In the genomic region with DNA sequence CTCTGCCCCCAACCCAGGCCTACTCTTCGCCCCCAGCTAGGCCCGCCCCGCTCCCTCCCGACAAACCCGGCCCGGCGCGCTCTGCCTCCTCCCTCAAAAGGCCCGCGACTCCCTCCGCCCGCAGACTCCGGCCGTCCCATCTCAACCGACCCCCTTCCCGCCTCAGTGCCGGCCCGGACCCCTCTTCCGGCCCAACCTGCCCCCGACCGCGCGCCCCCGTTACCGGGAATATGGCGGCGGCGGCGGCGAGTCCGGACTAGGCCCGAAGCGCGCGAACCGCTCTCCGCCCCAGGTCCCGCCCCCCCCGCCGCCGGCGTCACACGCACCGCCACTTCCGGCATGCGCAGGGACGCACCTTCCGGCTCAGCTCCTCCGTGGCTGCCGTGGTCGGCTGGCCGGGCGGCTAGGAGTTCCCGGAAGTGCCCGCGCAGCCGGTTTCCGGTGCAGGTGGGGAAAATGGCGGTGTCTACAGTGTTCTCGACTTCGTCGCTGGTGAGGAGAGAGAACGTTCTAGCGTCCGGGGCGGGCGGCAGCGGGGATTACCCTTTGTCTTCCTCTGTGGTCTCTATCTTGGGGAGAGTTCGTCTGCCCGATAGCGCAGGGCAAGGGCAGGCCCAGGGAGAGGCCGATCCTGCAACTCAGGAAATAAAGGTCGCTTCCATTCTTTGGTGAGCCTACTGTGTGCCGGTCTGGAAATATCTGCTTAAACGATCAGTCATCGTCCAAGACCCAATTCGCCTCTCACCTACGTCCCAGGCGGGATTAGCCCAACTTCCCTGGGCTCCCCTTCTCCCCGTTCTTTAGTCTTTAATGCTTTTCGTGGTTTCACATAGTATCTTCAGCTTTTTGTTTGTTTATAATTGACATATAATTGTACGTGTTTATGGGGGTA, we compare ENCODE assay signal across 8 cellular contexts. TPM values are rescaled to one million over a fixed set of nuclear protein-coding genes. Genes with fewer than 3 reads are reported as not detected.
DNase-seq lines count a peak whose midpoint lies in the region; ATAC-seq and TF ChIP-seq lines count a peak whose summit lies in the region.

A gene with protein sequence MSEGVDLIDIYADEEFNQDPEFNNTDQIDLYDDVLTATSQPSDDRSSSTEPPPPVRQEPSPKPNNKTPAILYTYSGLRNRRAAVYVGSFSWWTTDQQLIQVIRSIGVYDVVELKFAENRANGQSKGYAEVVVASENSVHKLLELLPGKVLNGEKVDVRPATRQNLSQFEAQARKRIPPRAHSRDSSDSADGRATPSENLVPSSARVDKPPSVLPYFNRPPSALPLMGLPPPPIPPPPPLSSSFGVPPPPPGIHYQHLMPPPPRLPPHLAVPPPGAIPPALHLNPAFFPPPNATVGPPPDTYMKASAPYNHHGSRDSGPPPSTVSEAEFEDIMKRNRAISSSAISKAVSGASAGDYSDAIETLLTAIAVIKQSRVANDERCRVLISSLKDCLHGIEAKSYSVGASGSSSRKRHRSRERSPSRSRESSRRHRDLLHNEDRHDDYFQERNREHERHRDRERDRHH (minus strand): TSS at position 285 of the 892 bp plus-strand sequence. CDS start 740 bp downstream, outside the sequence.
A gene (plus strand): TSS at position 434 of the 892 bp plus-strand sequence. CDS start 23 bp downstream, at position 457.

- POLR2A ChIA-PET in AG04449 (lab: Yijun Ruan, JAX) = interaction anchor here (0.9 to 1.3 kb wide), 5 partner anchors 13 to 68 kb away, joined by 3 to 9 read pairs (median 3); a partner anchor contains a TSS

- H3K4me2 ChIP-seq in mammary epithelial cell (ENCODE audit: insufficient read depth, low read depth, low read length) = peak within 1 kb of the TSS; percentile 84

- intact Hi-C loops in mammary epithelial cell (cut with micrococcal nuclease) = loop anchor here (5.0 kb wide), 1 partner anchor 98 kb away; a partner anchor contains a TSS

- H3K4me1 ChIP-seq in mammary epithelial cell (ENCODE audit: insufficient read depth, low read length) (peaks cover 23% of the 10 kb centered on the region), iPS-20b (ENCODE audit: insufficient read depth, low read length) (peaks cover 3% of the 10 kb centered on the region; the same call in 1 of the 2 replicates)

- no peaks in the 10 kb centered on the region for H4K20me1 ChIP-seq in mammary epithelial cell (ENCODE audit: insufficient read depth, low read length)

- peak within 1 kb of the TSS; percentile 99 for H3K4me3 ChIP-seq in AG04449 (ENCODE audit: low read depth, low read length)
- peak within 1 kb of the TSS; percentile 99 for H3K4me3 ChIP-seq in WI38 (ENCODE audit: low read depth, low read length)
- peak within 1 kb of the TSS; percentile 58 to 93 (median 78) for H3K4me3 ChIP-seq in mammary epithelial cell (replicated peaks in 1 of 3; ENCODE audit: insufficient read depth in 1 of 3, low read depth in 2 of 3, low read length in 3 of 3)
- peak within 1 kb of the TSS; percentile 100 for H3K4me3 ChIP-seq in iPS-20b (ENCODE audit: low read length)
- peak within 1 kb of the TSS; percentile 60 to 95 (median 88) for H3K4me3 ChIP-seq in skin epidermis

- peaks cover 94% of the 10 kb centered on the region for H3K79me2 ChIP-seq in mammary epithelial cell (ENCODE audit: insufficient read depth, low read length)

- in situ Hi-C loops in mammary epithelial cell (cut with MboI; ENCODE audit: low sequenced_read_pairs in 2 of 2) = no loop called here

- dilution Hi-C loops in mammary epithelial cell (cut with HindIII; ENCODE audit: low sequenced_read_pairs) = no loop called here

- H3K36me3 ChIP-seq in mammary epithelial cell (ENCODE audit: insufficient read depth, low read length) (peaks cover 17% of the 10 kb centered on the region), iPS-20b (ENCODE audit: insufficient read depth, low read depth, low read length) (peaks cover 50% of the 10 kb centered on the region)

- no peaks in the 10 kb centered on the region for H3K9me3 ChIP-seq in mammary epithelial cell (replicated peaks; ENCODE audit: insufficient read depth, low read length)
- no peaks in the 10 kb centered on the region for H3K9me3 ChIP-seq in iPS-20b (ENCODE audit: insufficient read depth, low read depth, low read length)

- peak within 1 kb of the TSS; percentile 90 for H2AFZ ChIP-seq in mammary epithelial cell (ENCODE audit: low read depth, low read length)

- CTCF ChIA-PET in AG04449 (lab: Yijun Ruan, JAX) (interaction anchor here (0.7 to 5.6 kb wide), 9 partner anchors 9 to 209 kb away, joined by 3 to 40 read pairs (median 6); no protein-coding TSS in a partner anchor), mammary epithelial cell (lab: Charles Lee; ENCODE audit: low non-redundant PET) (interaction anchor here (0.7 kb wide), 1 partner anchor 209 kb away, joined by 3 read pairs; no protein-coding TSS in a partner anchor)

- 4% methylated on average over 23 of the region's 82 CpGs for WGBS in mammary epithelial cell (ENCODE audit: low coverage, missing lambda C conversion rate)

- TF ChIP-seq CTCF in AG04449 (IDR thresholded peaks at IDR 0.05; ENCODE audit: insufficient read depth, low read length, missing control alignments) (no peak), WI38 (IDR thresholded peaks at IDR 0.05; ENCODE audit: low read depth, low read length) (no peak), mammary epithelial cell (conservative IDR thresholded peaks at IDR 0.05 in 1 of 2, IDR thresholded peaks at IDR 0.05 in 1 of 2; ENCODE audit: extremely low read depth in 1 of 2, insufficient read depth in 1 of 2, low read depth in 1 of 2, low read length in 2 of 2) (no peak)

- H3K27ac ChIP-seq in mammary epithelial cell (ENCODE audit: insufficient read depth, low read depth, low read length) (peak within 1 kb of the TSS; percentile 77), iPS-20b (ENCODE audit: low read length) (peak within 1 kb of the TSS; percentile 95), skin epidermis (peak within 1 kb of the TSS; percentile 92 to 100 (median 98))

- peak within 1 kb of the TSS; percentile 81 for H3K9ac ChIP-seq in mammary epithelial cell (ENCODE audit: insufficient read depth, low read length)
- H3K9ac ChIP-seq in iPS-20b (ENCODE audit: low read depth, low read length) = peak within 1 kb of the TSS; percentile 99

- H3K27me3 ChIP-seq in mammary epithelial cell (ENCODE audit: insufficient read depth, low read length) (no peaks in the 10 kb centered on the region), iPS-20b (ENCODE audit: insufficient read depth, low read length) (no peaks in the 10 kb centered on the region)

- peak; percentile 63 for DNase-seq in AG04449 (ENCODE audit: low read depth, low spot score)
- DNase-seq in NCI-H2227 treated with DMSO at 0.1 percent for 48 hours (lab: John Stamatoyannopoulos, UW) = peak; percentile 96
- peak; percentile 96 for DNase-seq in mammary epithelial cell

- BruUV-seq in mammary epithelial cell (replicated peaks; lab: Mats Ljungman, UMichigan) = TSS peak; percentile 76

- ATAC-seq in GM18907 (IDR thresholded peaks at IDR 0.05; ENCODE audit: unreplicated experiment) (peak; percentile 86), HG03139 (IDR thresholded peaks at IDR 0.05; ENCODE audit: unreplicated experiment) (peak; percentile 87)

RNA-seq across cellular contexts. Expression of the first gene that starts in this region (rescaled TPM):
- 10 to 100 TPM; 27.2 to 77.7 TPM for total RNA-seq in mammary epithelial cell
- 50.7 TPM for polyA plus RNA-seq in mammary epithelial cell
- polyA minus RNA-seq in mammary epithelial cell = 59.9 TPM

RNA-seq across cellular contexts. Expression of the second gene that starts in this region (rescaled TPM):
- 10 to 100 TPM; 21.7 to 48.2 TPM for total RNA-seq in mammary epithelial cell
- 62.4 TPM for polyA plus RNA-seq in mammary epithelial cell
- 62.8 TPM for polyA minus RNA-seq in mammary epithelial cell

Comparison
In these comparisons a context has a peak if more than half of its experiments do, and no peak if none do; other contexts are left out.
1. Peak in every context shown above with its lines: DNase-seq, ATAC-seq, H3K4me3 ChIP-seq and H3K27ac ChIP-seq.